8 cellular contexts compared by ENCODE assay signal in the genomic region with DNA sequence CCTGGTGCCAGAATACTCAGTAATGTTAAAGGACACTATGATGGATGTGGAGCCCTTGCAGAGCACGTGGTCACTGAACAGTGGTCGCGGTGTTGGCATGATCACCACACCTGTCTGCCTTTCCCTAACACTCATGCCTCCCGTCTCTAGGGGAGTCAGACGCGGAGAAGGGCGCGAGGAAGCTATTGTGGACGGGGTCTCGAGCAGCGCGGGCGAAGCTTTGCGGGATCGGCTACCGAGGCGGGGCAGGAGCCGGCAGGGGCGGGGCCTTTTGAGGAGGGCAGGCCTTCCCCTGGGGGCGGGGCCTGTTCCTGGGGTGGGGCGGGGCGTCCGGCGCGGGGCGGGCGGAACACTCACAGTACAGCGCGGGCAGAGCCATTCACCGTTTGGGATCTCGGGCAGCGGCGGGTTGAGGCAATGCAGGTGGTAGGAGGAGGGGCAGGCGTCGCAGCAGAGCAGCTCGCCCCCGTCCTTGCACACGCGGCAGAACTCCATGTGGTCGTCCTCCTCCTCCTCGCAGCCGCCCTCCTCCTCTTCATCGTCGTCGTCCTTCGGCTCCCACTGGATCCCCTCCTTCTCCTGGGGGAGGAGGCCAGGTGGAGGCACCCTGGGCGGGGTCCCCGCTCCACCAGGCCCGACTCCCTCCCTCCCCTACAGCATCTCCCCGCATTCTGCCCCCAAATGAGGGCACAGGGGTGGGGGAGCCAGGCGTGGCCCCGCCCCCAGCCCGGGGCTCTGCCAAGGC. TPM values are rescaled to one million over a fixed set of nuclear protein-coding genes. Genes with fewer than 3 reads are reported as not detected.
DNase-seq lines count a peak whose midpoint lies in the region; ATAC-seq and TF ChIP-seq lines count a peak whose summit lies in the region.

No MANE protein-coding gene starts in this region.

- no peaks in the 10 kb centered on the region for H3K36me3 ChIP-seq in breast epithelium

- H3K4me3 Mint-ChIP-seq in memory B cell: peak overlapping the region; percentile 52

- H3K4me3 ChIP-seq in breast epithelium: peak overlapping the region in 2 of 3 donors; percentile 22 to 29

- no peaks in the 10 kb centered on the region for H3K9me3 Mint-ChIP-seq in memory B cell

- H3K27ac ChIP-seq in breast epithelium: no peak overlapping the region

- TF ChIP-seq CTCF in breast epithelium (IDR thresholded peaks at IDR 0.05): no peak

- intact Hi-C loops in breast epithelium (cut with DNase I; ENCODE audit: low total_unique reads): no loop called here

- H3K4me1 Mint-ChIP-seq in memory B cell: peaks cover 5% of the 10 kb centered on the region

- H3K36me3 Mint-ChIP-seq in memory B cell: no peaks in the 10 kb centered on the region

- peak; percentile 84 to 89 for ATAC-seq in activated CD4-positive, CD25-positive, alpha-beta regulatory T cell treated with anti-CD3 and anti-CD28 coated beads, Interleukin-2, amount 50 U/mL, for 24 hours
- ATAC-seq in memory B cell (ENCODE audit: low read depth): peak; percentile 63

- H3K27ac Mint-ChIP-seq in memory B cell: no peak overlapping the region

- peaks cover 3 to 29% of the 10 kb centered on the region in 2 donors for H3K27me3 ChIP-seq in breast epithelium

- H3K4me1 ChIP-seq in breast epithelium: no peaks in the 10 kb centered on the region

- no peak for TF ChIP-seq POLR2A in breast epithelium (IDR thresholded peaks at IDR 0.05)

- DNase-seq in NCI-H2029 (lab: John Stamatoyannopoulos, UW) (peak; percentile 61), NCI-H2029 treated with DMSO at 0.1 percent for 48 hours (lab: John Stamatoyannopoulos, UW) (no peak), breast epithelium (ENCODE audit: low spot score in 2 of 2) (peak in 1 of 2 donors; percentile 19), memory B cell (ENCODE audit: low spot score in 2 of 2) (no peak), SHP77 treated with DMSO at 0.1 percent for 48 hours (lab: John Stamatoyannopoulos, UW) (no peak), NOMO-1 (lab: John Stamatoyannopoulos, UW; ENCODE audit: unreplicated experiment in 2 of 2) (no peak)
- peak; percentile 34 to 41 for DNase-seq in stimulated activated CD8-positive, alpha-beta memory T cell treated with anti-CD3 and anti-CD28 coated beads, Interleukin-7, amount 100 ng/mL, for 1 hour (ENCODE audit: low read depth in 2 of 2)

- H3K27me3 Mint-ChIP-seq in memory B cell: peaks cover 10% of the 10 kb centered on the region

- H3K9me3 ChIP-seq in breast epithelium: no peaks in the 10 kb centered on the region

RNA-seq across cellular contexts. Expression of a gene that starts 31.5 kb away (rescaled TPM):
- total RNA-seq in breast epithelium: under 1 TPM; under 0.01 to 0.33 (median 0.15) TPM

RNA-seq across cellular contexts. Expression of a gene that starts 50.7 kb away (rescaled TPM):
- total RNA-seq in breast epithelium: 100 to 1,000 TPM; 210 to 329 (median 306) TPM

RNA-seq across cellular contexts. Expression of a gene that starts 57.2 kb away (rescaled TPM):
- 10 to 100 TPM in 2 of 3 donors, 1 to 10 TPM in 1; 2.7 to 32.4 (median 29.9) TPM for total RNA-seq in breast epithelium

Comparison
In these comparisons a context has a peak if more than half of its experiments do, and no peak if none do; other contexts are left out.
1. DNase-seq: peak in NCI-H2029 (single experiment) and stimulated activated CD8-positive, alpha-beta memory T cell treated with anti-CD3 and anti-CD28 coated beads, Interleukin-7, amount 100 ng/mL, for 1 hour (2 of 2); none in NCI-H2029 treated with DMSO at 0.1 percent for 48 hours (single experiment), memory B cell (0 of 2), SHP77 treated with DMSO at 0.1 percent for 48 hours (single experiment) and NOMO-1 (0 of 2).